In the genomic region with DNA sequence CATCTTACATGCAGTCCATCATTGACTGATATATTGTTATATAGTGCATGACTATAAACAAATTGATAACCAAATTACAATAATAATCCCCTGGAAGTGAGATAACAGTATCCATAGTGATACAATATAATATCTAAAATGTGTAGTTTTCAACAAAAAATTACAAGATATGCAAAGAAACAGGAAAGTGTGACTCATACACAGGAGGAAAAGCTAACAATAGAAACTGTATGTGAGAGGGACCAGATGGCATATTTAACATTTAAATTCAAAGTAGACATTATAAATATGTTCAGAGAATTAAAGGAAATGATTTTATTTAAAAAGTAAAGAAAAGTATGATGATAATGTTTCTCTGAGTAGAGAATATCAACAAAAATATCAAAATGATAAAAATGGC, we compare ENCODE assay signal across 28 cellular contexts. TPM values are rescaled to one million over a fixed set of nuclear protein-coding genes. Genes with fewer than 3 reads are reported as not detected.
"Had no signal": no experiment of that assay in that cellular context is flagged by ENCODE, and none has a peak within 500 bp of the region (broad histone marks: within the 10 kb centered on the region; RNA-seq: fewer than 3 reads in every experiment).

No MANE protein-coding gene starts in this region.

- H3K4me3 ChIP-seq: cardiac muscle cell, esophagus muscularis mucosa, heart left ventricle, testis, vagina had no signal

- H3K27ac ChIP-seq: cardiac muscle cell, esophagus muscularis mucosa, heart left ventricle, neutrophil, parathyroid adenoma, testis, vagina had no signal

- H3K9ac ChIP-seq: parathyroid adenoma had no signal

- H3K27me3 ChIP-seq: cardiac muscle cell, esophagus muscularis mucosa, heart left ventricle, testis, vagina had no signal

- H3K9me3 ChIP-seq: esophagus muscularis mucosa, neutrophil, testis, vagina had no signal

- H3K4me1 ChIP-seq: parathyroid adenoma had no signal

- ATAC-seq: activated T-cell treated with anti-CD3 and anti-CD28 coated beads, Interleukin-2, amount 50 U/mL, for 72 hours; effector memory CD8-positive, alpha-beta T cell; heart left ventricle; left colon; sciatic nerve had no signal

- H2AFZ ChIP-seq: parathyroid adenoma had no signal

- H3K36me3 ChIP-seq: cardiac muscle cell, esophagus muscularis mucosa, heart left ventricle, neutrophil, vagina had no signal

- H3K79me2 ChIP-seq: parathyroid adenoma had no signal

- DNase-seq: activated CD4-positive, alpha-beta memory T cell treated with anti-CD3 and anti-CD28 coated beads for 36 hours; activated CD4-positive, alpha-beta T cell treated with anti-CD3 and anti-CD28 coated beads for 48 hours; activated effector memory CD4-positive, alpha-beta T cell treated with anti-CD3 and anti-CD28 coated beads, Interleukin-2, amount 50 U/mL, for 16 hours; activated naive CD4-positive, alpha-beta T cell treated with anti-CD3 and anti-CD28 coated beads, Interleukin-2, amount 10 ng/mL, durations not matched to agents 7 days and 5 days; activated T-cell treated with anti-CD3 and anti-CD28 coated beads, Interleukin-2, amount 50 U/mL, for 72 hours; effector memory CD8-positive, alpha-beta T cell; heart left ventricle; islet precursor cell; left colon; mesenchymal stem cell; small intestine; stimulated activated CD4-positive, alpha-beta T cell treated with anti-CD3 and anti-CD28 coated beads, Interleukin-2, amount 100 ng/mL, for 24 hours; stimulated activated naive CD4-positive, alpha-beta T cell; T1000; testis; trophoblast cell had no signal

RNA-seq across cellular contexts. Expression of a gene that starts 8.0 kb away (rescaled TPM):
- total RNA-seq: activated CD4-positive, alpha-beta memory T cell treated with anti-CD3 and anti-CD28 coated beads for 36 hours; dermis microvascular lymphatic vessel endothelial cell; esophagus muscularis mucosa; left colon; lower leg skin; mononuclear cell; myocyte; renal cortical epithelial cell; vagina had no signal
- polyA plus RNA-seq: cardiac muscle cell, heart left ventricle, small intestine had no signal

RNA-seq across cellular contexts. Expression of a gene that starts 33.2 kb away (rescaled TPM):
- total RNA-seq: activated CD4-positive, alpha-beta memory T cell treated with anti-CD3 and anti-CD28 coated beads for 36 hours; activated T-cell treated with anti-CD3 and anti-CD28 coated beads, Interleukin-2, amount 50 U/mL, for 72 hours; cardiac muscle cell; cerebellum; dermis microvascular lymphatic vessel endothelial cell; esophagus muscularis mucosa; heart left ventricle; left colon; lower leg skin; mononuclear cell; myocyte; renal cortical epithelial cell; sciatic nerve; testis; vagina had no signal
- polyA plus RNA-seq: cardiac muscle cell, heart left ventricle, small intestine had no signal

RNA-seq across cellular contexts. Expression of a gene that starts 56.8 kb away (rescaled TPM):
- total RNA-seq: myocyte had no signal
